19 cellular contexts compared by ENCODE assay signal in the genomic region with DNA sequence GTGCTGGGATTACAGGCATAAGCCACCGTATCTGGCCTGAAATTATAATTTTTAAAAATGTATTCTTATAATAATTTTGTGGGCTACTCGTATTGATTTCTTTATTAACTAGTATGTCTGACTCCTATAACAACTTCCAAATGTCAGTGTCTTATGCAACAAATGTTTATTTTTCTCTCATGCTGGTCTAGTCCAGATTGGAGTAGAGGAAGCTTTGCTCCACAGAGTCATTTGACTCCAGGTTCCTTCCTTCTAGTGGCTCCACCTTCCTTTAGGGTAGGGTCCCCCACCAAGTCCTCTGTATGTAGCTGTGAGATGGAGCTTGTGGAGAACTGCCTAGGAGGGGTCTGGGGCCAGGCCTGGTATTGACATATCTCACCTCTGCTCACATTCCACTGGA. TPM values are rescaled to one million over a fixed set of nuclear protein-coding genes. Genes with fewer than 3 reads are reported as not detected.
A peak's percentile ranks its signal among the peaks of the same experiment; 100 is the strongest.
DNase-seq lines count a peak whose midpoint lies in the region; ATAC-seq and TF ChIP-seq lines count a peak whose summit lies in the region.
"Had no signal": no experiment of that assay in that cellular context is flagged by ENCODE, and none has a peak within 500 bp of the region (broad histone marks: within the 10 kb centered on the region; RNA-seq: fewer than 3 reads in every experiment).

No MANE protein-coding gene starts in this region.

- H3K4me3 ChIP-seq in breast epithelium = no peak overlapping the region
- H3K4me3 ChIP-seq: A549, HAP-1, SJCRH30 had no signal

- POLR2A ChIA-PET in MCF 10A (lab: Yijun Ruan, JAX) = interaction anchor here (0.9 to 1.5 kb wide), 2 partner anchors 8 to 9 kb away, joined by 3 to 4 read pairs; no protein-coding TSS in a partner anchor
- POLR2A ChIA-PET in CD4-positive, alpha-beta T cell (lab: Charles Lee) = interaction anchor here (0.7 kb wide), 2 partner anchors 22 to 181 kb away, joined by 3 to 5 read pairs; no protein-coding TSS in a partner anchor

- H3K27me3 Mint-ChIP-seq in MCF 10A (ENCODE audit: insufficient read depth, unreplicated experiment) (no peaks in the 10 kb centered on the region), T-helper 17 cell (no peaks in the 10 kb centered on the region)
- H3K27me3 Mint-ChIP-seq in CD4-positive, alpha-beta T cell = no peaks in the 10 kb centered on the region
- H3K27me3 Mint-ChIP-seq: B cell had no signal

- no peaks in the 10 kb centered on the region for H3K4me1 ChIP-seq in breast epithelium
- H3K4me1 ChIP-seq: HAP-1 had no signal

- ATAC-seq in T-helper 17 cell (no peak), left lobe of liver (peak; percentile 66), HG03565 (IDR thresholded peaks at IDR 0.05; ENCODE audit: unreplicated experiment) (no peak)
- ATAC-seq in CD4-positive, alpha-beta T cell (ENCODE audit: poor library complexity) = no peak
- ATAC-seq: A549 had no signal

- no peaks in the 10 kb centered on the region for H3K27me3 ChIP-seq in breast epithelium
- no peaks in the 10 kb centered on the region for H3K27me3 ChIP-seq in CD4-positive, alpha-beta T cell (ENCODE audit: control insufficient read depth, insufficient read depth, low read length)
- H3K27me3 ChIP-seq: SJCRH30 had no signal

- H3K36me3 ChIP-seq in breast epithelium = no peaks in the 10 kb centered on the region

- TF ChIP-seq POLR2A in breast epithelium (IDR thresholded peaks at IDR 0.05) = no peak

- no peak overlapping the region for H3K4me3 Mint-ChIP-seq in MCF 10A (ENCODE audit: unreplicated experiment)
- peak overlapping the region; percentile 33 for H3K4me3 Mint-ChIP-seq in T-helper 17 cell
- no peak overlapping the region for H3K4me3 Mint-ChIP-seq in CD4-positive, alpha-beta T cell
- H3K4me3 Mint-ChIP-seq: B cell had no signal

- intact Hi-C loops in MCF 10A (cut with micrococcal nuclease) (no loop called here), breast epithelium (cut with DNase I; ENCODE audit: low total_unique reads) (no loop called here)
- intact Hi-C loops in CD4-positive, alpha-beta T cell (cut with DNase I, micrococcal nuclease) = no loop called here

- no peaks in the 10 kb centered on the region for H3K9me3 Mint-ChIP-seq in MCF 10A (ENCODE audit: unreplicated experiment)
- no peaks in the 10 kb centered on the region for H3K9me3 Mint-ChIP-seq in CD4-positive, alpha-beta T cell

- peak overlapping the region; percentile 55 for H3K27ac Mint-ChIP-seq in MCF 10A (ENCODE audit: low read depth, unreplicated experiment)
- H3K27ac Mint-ChIP-seq in T-helper 17 cell = no peak overlapping the region
- no peak overlapping the region for H3K27ac Mint-ChIP-seq in CD4-positive, alpha-beta T cell
- H3K27ac Mint-ChIP-seq: B cell had no signal

- no peak overlapping the region for H3K27ac ChIP-seq in breast epithelium
- no peak overlapping the region for H3K27ac ChIP-seq in CD4-positive, alpha-beta T cell (ENCODE audit: low read depth, low read length)
- H3K27ac ChIP-seq: A549, SJCRH30 had no signal

- H3K4me1 Mint-ChIP-seq in MCF 10A (ENCODE audit: insufficient read depth, unreplicated experiment) (peaks cover 15% of the 10 kb centered on the region), T-helper 17 cell (peaks cover 17% of the 10 kb centered on the region)
- peaks cover 20% of the 10 kb centered on the region for H3K4me1 Mint-ChIP-seq in CD4-positive, alpha-beta T cell (ENCODE audit: low read depth)

- TF ChIP-seq CTCF in MCF 10A (IDR thresholded peaks at IDR 0.05; ENCODE audit: unreplicated experiment) = no peak
- TF ChIP-seq CTCF in breast epithelium (IDR thresholded peaks at IDR 0.05) = no peak
- TF ChIP-seq CTCF in CD4-positive, alpha-beta T cell (IDR thresholded peaks at IDR 0.05) = no peak

- no TSS peak for BruUV-seq in MCF 10A (replicated peaks; lab: Mats Ljungman, UMichigan)

- CTCF ChIA-PET in MCF 10A (lab: Yijun Ruan, JAX) = interaction anchor here (0.6 to 4.0 kb wide), 5 partner anchors 12 to 620 kb away, joined by 3 to 27 read pairs (median 4); no protein-coding TSS in a partner anchor
- CTCF ChIA-PET in CD4-positive, alpha-beta T cell (lab: Charles Lee) = interaction anchor here (1.6 to 3.7 kb wide), 2 partner anchors 23 to 129 kb away, joined by 3 to 13 read pairs; partner anchors contain the start of gene MYOF

- no peak for DNase-seq in MCF 10A (ENCODE audit: unreplicated experiment)
- DNase-seq in breast epithelium (ENCODE audit: low spot score in 2 of 2) = no peak
- DNase-seq in T-helper 17 cell = no peak
- DNase-seq in left lobe of liver (ENCODE audit: low spot score) = no peak
- DNase-seq in NOMO-1 treated with dmso at 0.1 percent for 144 hours (lab: John Stamatoyannopoulos, UW; ENCODE audit: unreplicated experiment) = no peak
- no peak for DNase-seq in CD4-positive, alpha-beta T cell
- DNase-seq: COR-L47, DND-41, NCI-H1694, NCI-H2081, NCI-H2171, NCI-H345, NCI-H524, NCI-H774, SJCRH30 had no signal

- H3K36me3 Mint-ChIP-seq in MCF 10A (ENCODE audit: insufficient read depth, unreplicated experiment) (peaks cover 28% of the 10 kb centered on the region), T-helper 17 cell (ENCODE audit: low read depth) (no peaks in the 10 kb centered on the region)
- H3K36me3 Mint-ChIP-seq in CD4-positive, alpha-beta T cell (ENCODE audit: low read depth) = no peaks in the 10 kb centered on the region

- H3K9me3 ChIP-seq in breast epithelium = no peaks in the 10 kb centered on the region
- no peaks in the 10 kb centered on the region for H3K9me3 ChIP-seq in T-helper 17 cell (ENCODE audit: control insufficient read depth, low read length, poor library complexity, severe bottlenecking)
- H3K9me3 ChIP-seq in CD4-positive, alpha-beta T cell (ENCODE audit: control insufficient read depth, low read length) = no peaks in the 10 kb centered on the region
- H3K9me3 ChIP-seq: A549, HAP-1, SJCRH30 had no signal

RNA-seq across cellular contexts. Expression of gene CEP55, which starts 8.7 kb away (rescaled TPM):
- total RNA-seq in MCF 10A (2022) (25.2 and 39.4 TPM in 2 replicates), breast epithelium (1 to 10 TPM in 1 of 3 donors, under 1 TPM in 2; 0.33 to 2.1 (median 0.73) TPM), T-helper 17 cell (under 1 TPM; 0.27 to 0.63 TPM), left lobe of liver (0.08 TPM)
- under 1 TPM; 0.16 to 0.17 TPM for total RNA-seq in CD4-positive, alpha-beta T cell

RNA-seq across cellular contexts. Expression of gene MYOF, which starts 22.9 kb away (rescaled TPM):
- 167 and 181 TPM in 2 replicates for total RNA-seq in MCF 10A (2022)
- total RNA-seq in breast epithelium = 100 to 1,000 TPM; 118 to 131 (median 130) TPM
- 1 to 10 TPM in 1 of 2 donors, under 1 TPM in 1; 0.81 to 1.6 TPM for total RNA-seq in T-helper 17 cell
- 3.2 TPM for total RNA-seq in left lobe of liver
- under 1 TPM; 0.14 to 0.27 TPM for total RNA-seq in CD4-positive, alpha-beta T cell

Comparison
In these comparisons a context has a peak if more than half of its experiments do, and no peak if none do; other contexts are left out.
1. RNA of gene MYOF, which starts 22.9 kb away (total RNA-seq): 167 to 181 TPM in MCF 10A and 118 to 131 TPM in breast epithelium; 3.2 TPM in left lobe of liver (single experiment), 0.81 to 1.6 TPM in T-helper 17 cell and 0.14 to 0.27 TPM in CD4-positive, alpha-beta T cell; every median in the first group is over 10 times any median in the second.